In the genomic region with DNA sequence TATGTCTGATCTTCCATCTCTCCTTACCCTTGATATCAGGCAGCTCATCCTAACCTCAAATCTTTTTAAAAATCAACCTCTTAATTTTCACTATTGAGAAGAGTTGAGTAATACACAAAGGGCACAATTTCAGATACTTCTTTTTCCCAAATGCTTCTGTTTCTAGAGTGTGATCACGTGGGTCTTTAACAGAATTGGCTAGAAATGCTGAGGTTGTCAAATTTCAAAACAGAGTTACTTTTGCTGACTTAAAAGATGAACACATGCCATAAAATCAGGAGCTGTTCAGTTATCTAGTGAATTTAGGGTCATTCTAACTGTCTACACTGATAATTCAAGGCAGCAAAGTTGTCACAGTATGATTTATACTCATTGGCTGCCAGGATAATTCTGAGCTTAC, we compare ENCODE assay signal across 28 cellular contexts.
"Had no signal": no experiment of that assay in that cellular context is flagged by ENCODE, and none has a peak within 500 bp of the region (broad histone marks: within the 10 kb centered on the region; RNA-seq: fewer than 3 reads in every experiment).

No MANE protein-coding gene starts in this region.

- H2AFZ ChIP-seq: neural progenitor cell had no signal

- H3K27me3 ChIP-seq: neural progenitor cell, neutrophil, ovary, transverse colon, upper lobe of left lung, vagina had no signal

- ATAC-seq: left cardiac atrium; left lobe of liver; lower lobe of right lung; natural killer cell; stimulated activated naive CD8-positive, alpha-beta T cell treated with anti-CD3 and anti-CD28 coated beads, Interleukin-15, amount 100 ng/mL, for 72 hours had no signal

- H3K9ac ChIP-seq: neural progenitor cell had no signal

- H3K4me3 ChIP-seq: lower lobe of right lung, neural progenitor cell, ovary, prostate gland, smooth muscle cell, transverse colon, upper lobe of left lung, vagina had no signal

- H3K4me2 ChIP-seq: neural progenitor cell, smooth muscle cell had no signal

- H3K36me3 ChIP-seq: lower lobe of right lung, neural progenitor cell, neutrophil, ovary, prostate gland, transverse colon, upper lobe of left lung, vagina had no signal

- H3K4me1 ChIP-seq: lower lobe of right lung, neural progenitor cell, prostate gland, transverse colon, upper lobe of left lung, vagina had no signal

- H3K9me3 ChIP-seq: lower lobe of right lung, neutrophil, ovary, prostate gland, transverse colon, upper lobe of left lung, vagina had no signal

- H3K27ac ChIP-seq: lower lobe of right lung, neural progenitor cell, neutrophil, ovary, prostate gland, transverse colon, upper lobe of left lung, vagina had no signal

- DNase-seq: hippocampal formation; kidney glomerular epithelial cell; left cardiac atrium; lower lobe of right lung; mesendoderm; naive B cell; natural killer cell; nephron progenitor cell; occipital lobe; ovary; posterior cingulate gyrus; retina; right cardiac atrium; stimulated activated CD4-positive, alpha-beta T cell treated with anti-CD3 and anti-CD28 coated beads, Interleukin-1b, Interleukin-23, amount 100 ng/mL, for 48 hours; stimulated activated CD4-positive, alpha-beta T cell treated with anti-CD3 and anti-CD28 coated beads, Interleukin-2, amount 100 ng/mL, for 48 hours; stimulated activated CD4-positive, alpha-beta T cell treated with anti-CD3 and anti-CD28 coated beads, Interleukin-4, amount 100 ng/mL, for 4 hours; stimulated activated CD8-positive, alpha-beta memory T cell treated with anti-CD3 and anti-CD28 coated beads, Interleukin-4, amount 100 ng/mL, for 48 hours; stimulated activated naive CD4-positive, alpha-beta T cell treated with Interleukin-2 at 50 U/mL for 16 hours; stimulated activated naive CD8-positive, alpha-beta T cell treated with anti-CD3 and anti-CD28 coated beads, Interleukin-15, amount 100 ng/mL, for 72 hours; substantia nigra; transverse colon; upper lobe of left lung had no signal
